ENCODE assay signal across 28 cellular contexts in genomic region chrX:77771601-77772000, GRCh38.
"Had no signal": no experiment of that assay in that cellular context is flagged by ENCODE, and none has a peak within 500 bp of the region (broad histone marks: within the 10 kb centered on the region; RNA-seq: fewer than 3 reads in every experiment).

No MANE protein-coding gene starts in this region.

- DNase-seq: activated CD4-positive, alpha-beta T cell treated with anti-CD3 and anti-CD28 coated beads for 48 hours; activated CD4-positive, alpha-beta T cell treated with anti-CD3 and anti-CD28 coated beads, Interleukin-2, amount 50 U/mL, for 4 hours; activated CD4-positive, CD25-positive, alpha-beta regulatory T cell treated with anti-CD3 and anti-CD28 coated beads, Interleukin-2, amount 50 U/mL, for 72 hours; activated CD8-positive, alpha-beta memory T cell treated with anti-CD3 and anti-CD28 coated beads, Interleukin-2, amount 50 U/mL, for 48 hours; activated CD8-positive, alpha-beta T cell treated with anti-CD3 and anti-CD28 coated beads, Interleukin-2, amount 10 ng/mL, durations not matched to agents 7 days and 5 days; activated naive CD8-positive, alpha-beta T cell treated with anti-CD3 and anti-CD28 coated beads, Interleukin-2, amount 50 U/mL, for 24 hours; activated T-cell treated with anti-CD3 and anti-CD28 coated beads, Interleukin-2, amount 50 U/mL, for 1 hour; amygdala; brain microvascular endothelial cell; NCI-H1092; NCI-H1417; NCI-H1930; NCI-H2171; NCI-H345; NCI-H510A; NCI-H526 treated with DMSO at 0.1 percent for 48 hours; NCI-H82; RPMI8226; T-cell; T-helper 2 cell; T1000 had no signal

- H3K27me3 ChIP-seq: brain microvascular endothelial cell, cardiac muscle cell had no signal

- H3K4me3 ChIP-seq: cardiac muscle cell, SK-N-MC had no signal

- H3K9me3 Mint-ChIP-seq: activated naive CD4-positive, alpha-beta T cell treated with anti-CD3 and anti-CD28 coated beads, Interleukin-2, amount 50 U/mL, for 72 hours; activated naive CD8-positive, alpha-beta T cell treated with anti-CD3 and anti-CD28 coated beads, Interleukin-2, amount 50 U/mL, for 24 hours; T-cell had no signal

- H3K36me3 ChIP-seq: brain microvascular endothelial cell, cardiac muscle cell had no signal

- H3K27ac ChIP-seq: brain microvascular endothelial cell, cardiac muscle cell, KMS-11, SK-N-MC had no signal

- H3K36me3 Mint-ChIP-seq: activated naive CD4-positive, alpha-beta T cell treated with anti-CD3 and anti-CD28 coated beads, Interleukin-2, amount 50 U/mL, for 72 hours; T-cell had no signal

- H3K27me3 Mint-ChIP-seq: activated naive CD8-positive, alpha-beta T cell treated with anti-CD3 and anti-CD28 coated beads, Interleukin-2, amount 50 U/mL, for 24 hours had no signal

- H3K4me3 Mint-ChIP-seq: activated CD8-positive, alpha-beta T cell treated with anti-CD3 and anti-CD28 coated beads, Interleukin-2, amount 10 ng/mL, durations not matched to agents 7 days and 5 days; activated naive CD8-positive, alpha-beta T cell treated with anti-CD3 and anti-CD28 coated beads, Interleukin-2, amount 50 U/mL, for 24 hours; WTC11 had no signal

- H3K27ac Mint-ChIP-seq: activated CD8-positive, alpha-beta T cell treated with anti-CD3 and anti-CD28 coated beads, Interleukin-2, amount 10 ng/mL, durations not matched to agents 7 days and 5 days; activated naive CD4-positive, alpha-beta T cell treated with anti-CD3 and anti-CD28 coated beads, Interleukin-2, amount 50 U/mL, for 72 hours; activated naive CD8-positive, alpha-beta T cell treated with anti-CD3 and anti-CD28 coated beads, Interleukin-2, amount 50 U/mL, for 24 hours; T-cell; WTC11 had no signal

- ATAC-seq: activated CD8-positive, alpha-beta T cell treated with anti-CD3 and anti-CD28 coated beads, Interleukin-2, amount 10 ng/mL, durations not matched to agents 7 days and 5 days; activated naive CD4-positive, alpha-beta T cell treated with anti-CD3 and anti-CD28 coated beads, Interleukin-2, amount 50 U/mL, for 72 hours; activated naive CD8-positive, alpha-beta T cell treated with anti-CD3 and anti-CD28 coated beads, Interleukin-2, amount 50 U/mL, for 24 hours; Panc1; Right ventricle myocardium inferior; T-cell; WTC11 had no signal

- H3K4me1 Mint-ChIP-seq: WTC11 had no signal
